ENCODE assay signal across 8 cellular contexts in genomic region chrX:47540754-47541538, GRCh38. TPM values are rescaled to one million over a fixed set of nuclear protein-coding genes. Genes with fewer than 3 reads are reported as not detected.
DNase-seq lines count a peak whose midpoint lies in the region; ATAC-seq, FAIRE-seq and TF ChIP-seq lines count a peak whose summit lies in the region.

No MANE protein-coding gene starts in this region.

- H3K9me3 ChIP-seq in heart left ventricle (peaks cover 0 to 6% (median 0%) of the 10 kb centered on the region in 12 donors), pancreas (no peaks in the 10 kb centered on the region)

- H2AFZ ChIP-seq in ACC112 (ENCODE audit: low read length, unreplicated experiment), result peak overlapping the region; percentile 80

- no peaks in the 10 kb centered on the region for H3K79me2 ChIP-seq in ACC112 (ENCODE audit: control insufficient read depth, insufficient read depth, low read length, unreplicated experiment)

- H3K4me3 ChIP-seq in ACC112 (ENCODE audit: low read depth, low read length) (no peak overlapping the region), heart left ventricle (no peak overlapping the region), pancreas (no peak overlapping the region)

- FAIRE-seq in H54 (lab: Jason Lieb, UNC) (peak; percentile 27), pancreas (lab: Jason Lieb, UNC) (peak; percentile 96)

- H3K36me3 ChIP-seq in ACC112 (ENCODE audit: insufficient read depth, low read length), result no peaks in the 10 kb centered on the region
- H3K36me3 ChIP-seq in heart left ventricle, result no peaks in the 10 kb centered on the region
- H3K36me3 ChIP-seq in pancreas, result no peaks in the 10 kb centered on the region

- ATAC-seq in heart left ventricle, result peak; percentile 98 to 99 (median 98)
- peak; percentile 99 to 100 (median 100) for ATAC-seq in pancreas
- ATAC-seq in HG02588 (IDR thresholded peaks at IDR 0.05; ENCODE audit: unreplicated experiment), result no peak
- ATAC-seq in HG03378 (IDR thresholded peaks at IDR 0.05; ENCODE audit: unreplicated experiment), result no peak

- H3K4me1 ChIP-seq in ACC112 (ENCODE audit: control insufficient read depth, insufficient read depth, low read length, unreplicated experiment) (peaks cover 4% of the 10 kb centered on the region), heart left ventricle (peaks cover 0 to 20% (median 0%) of the 10 kb centered on the region in 12 donors), pancreas (no peaks in the 10 kb centered on the region)

- TF ChIP-seq CTCF in heart left ventricle (IDR thresholded peaks at IDR 0.05), result peak; percentile 24 to 72 (median 58)
- TF ChIP-seq CTCF in pancreas (IDR thresholded peaks at IDR 0.05), result peak in 3 of 4 donors; percentile 27 to 32 (median 27)

- TF ChIP-seq POLR2A in H54 (IDR thresholded peaks at IDR 0.05; ENCODE audit: low read depth, low read length), result no peak
- TF ChIP-seq POLR2A in heart left ventricle (IDR thresholded peaks at IDR 0.05), result peak in 1 of 2 donors; percentile 38

- DNase-seq in H54 (ENCODE audit: insufficient read length, low spot score) (peak; percentile 55), NCI-H345 (lab: John Stamatoyannopoulos, UW) (peak; percentile 86), amygdala (lab: John Stamatoyannopoulos, UW) (peak in 52 of 56 donors; percentile 0 to 85 (median 54)), heart left ventricle (peak; percentile 63 to 86 (median 82)), pancreas (peak in 5 of 6 donors; percentile 68 to 83 (median 80))

- WGBS in heart left ventricle, 4 donors, result 18 to 38% (median 29%) methylated on average over 15 of the region's 15 CpGs
- 25 to 39% methylated on average over 15 of the region's 15 CpGs for WGBS in pancreas, 2 donors

- H3K27me3 ChIP-seq in ACC112 (ENCODE audit: insufficient read depth, low read length) (no peaks in the 10 kb centered on the region), heart left ventricle (no peaks in the 10 kb centered on the region), pancreas (no peaks in the 10 kb centered on the region)

- H3K27ac ChIP-seq in ACC112 (ENCODE audit: low read depth, low read length) (peak overlapping the region; percentile 53), heart left ventricle (peak overlapping the region; percentile 32 to 87 (median 74)), pancreas (peak overlapping the region; percentile 48 to 81 (median 68))

- intact Hi-C loops in heart left ventricle (cut with DNase I) (loop anchor here in 3 of 10 donors (2.0 to 5.0 kb wide), 3 partner anchors 16 to 106 kb away; no protein-coding TSS in a partner anchor), pancreas (cut with DNase I) (no loop called here)

RNA-seq across cellular contexts. Expression of gene ARAF, which starts 20.1 kb away (rescaled TPM):
- total RNA-seq in heart left ventricle (10 to 100 TPM; 68.3 to 97.6 (median 85.1) TPM), pancreas (10 to 100 TPM; 32.9 to 52.0 (median 40.5) TPM)
- polyA plus RNA-seq in heart left ventricle (10 to 100 TPM; 36.3 to 70.7 TPM), pancreas (10 to 100 TPM; 61.5 to 78.7 TPM)

RNA-seq across cellular contexts. Expression of gene TIMP1, which starts 41.3 kb away (rescaled TPM):
- total RNA-seq in heart left ventricle (100 to 1,000 TPM in 5 of 9 donors, 10 to 100 TPM in 4; 52.5 to 864 (median 177) TPM), pancreas (100 to 1,000 TPM in 2 of 6 donors, 10 to 100 TPM in 4; 11.5 to 292 (median 53.4) TPM)
- polyA plus RNA-seq in heart left ventricle (100 to 1,000 TPM in 1 of 2 donors, 10 to 100 TPM in 1; 83.9 to 398 TPM), pancreas (100 to 1,000 TPM; 143 to 175 TPM)

RNA-seq across cellular contexts. Expression of gene ZNF41, which starts 57.9 kb away (rescaled TPM):
- 10 to 100 TPM; 10.3 to 19.6 (median 13.1) TPM for total RNA-seq in heart left ventricle
- polyA plus RNA-seq in heart left ventricle, result 1 to 10 TPM; 4.6 to 6.7 TPM
- 1 to 10 TPM; 2.3 to 6.7 (median 3.4) TPM for total RNA-seq in pancreas
- 1 to 10 TPM; 1.8 to 4.7 TPM for polyA plus RNA-seq in pancreas

Comparison
In these comparisons a context has a peak if more than half of its experiments do, and no peak if none do; other contexts are left out.
1. ATAC-seq: peak in heart left ventricle (4 of 4) and pancreas (4 of 4); none in HG02588 (single experiment) and HG03378 (single experiment).
2. Peak in every context shown above with its lines, with median percentiles within 50 percentile points of each other: H3K27ac ChIP-seq and DNase-seq.